ENCODE assay signal across 21 cellular contexts in the genomic region with DNA sequence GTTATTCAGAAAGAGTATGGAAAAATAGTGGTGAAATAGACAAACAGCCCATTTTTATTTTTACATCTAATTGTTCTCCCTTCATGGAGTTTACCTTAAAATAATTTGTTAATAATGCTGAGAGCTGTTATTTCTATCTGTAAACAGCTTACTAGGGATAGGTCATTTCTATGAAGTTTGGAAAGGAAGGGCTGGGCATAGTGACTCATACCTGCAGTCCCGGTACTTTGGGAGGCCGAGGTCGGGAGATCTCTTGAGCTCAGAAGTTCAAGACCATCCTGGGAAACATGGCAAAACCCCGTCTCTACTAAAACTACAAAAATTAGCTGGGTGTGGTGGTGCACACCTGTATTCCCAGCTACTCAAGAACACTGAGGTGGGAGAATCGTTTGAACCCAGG.
DNase-seq lines count a peak whose midpoint lies in the region; ATAC-seq, FAIRE-seq and TF ChIP-seq lines count a peak whose summit lies in the region.
"Had no signal": no experiment of that assay in that cellular context is flagged by ENCODE, and none has a peak within 500 bp of the region (broad histone marks: within the 10 kb centered on the region; RNA-seq: fewer than 3 reads in every experiment).

No MANE protein-coding gene starts in this region.

- no peaks in the 10 kb centered on the region for H3K27me3 Mint-ChIP-seq in activated naive CD4-positive, alpha-beta T cell treated with anti-CD3 and anti-CD28 coated beads, Interleukin-2, amount 10 ng/mL, durations not matched to agents 7 days and 5 days
- H3K27me3 Mint-ChIP-seq in activated naive CD4-positive, alpha-beta T cell treated with anti-CD3 and anti-CD28 coated beads for 36 hours (ENCODE audit: low read depth) = no peaks in the 10 kb centered on the region
- H3K27me3 Mint-ChIP-seq in astrocyte (ENCODE audit: low read depth, unreplicated experiment) = peaks cover 2% of the 10 kb centered on the region

- H3K4me1 Mint-ChIP-seq in activated naive CD4-positive, alpha-beta T cell treated with anti-CD3 and anti-CD28 coated beads, Interleukin-2, amount 10 ng/mL, durations not matched to agents 7 days and 5 days = peaks cover 67% of the 10 kb centered on the region
- peaks cover 37% of the 10 kb centered on the region for H3K4me1 Mint-ChIP-seq in activated naive CD4-positive, alpha-beta T cell treated with anti-CD3 and anti-CD28 coated beads for 36 hours (ENCODE audit: low read depth)
- H3K4me1 Mint-ChIP-seq in astrocyte (ENCODE audit: low read depth, unreplicated experiment) = peaks cover 20% of the 10 kb centered on the region
- H3K4me1 Mint-ChIP-seq in stimulated activated effector memory CD8-positive, alpha-beta T cell treated with anti-CD3 and anti-CD28 coated beads, Interleukin-12 subunit alpha, Interleukin-12 subunit beta, amount 100 ng/mL, for 72 hours = peaks cover 10% of the 10 kb centered on the region

- H3K27ac Mint-ChIP-seq in activated naive CD4-positive, alpha-beta T cell treated with anti-CD3 and anti-CD28 coated beads, Interleukin-2, amount 10 ng/mL, durations not matched to agents 7 days and 5 days = peak overlapping the region; percentile 89
- H3K27ac Mint-ChIP-seq in activated naive CD4-positive, alpha-beta T cell treated with anti-CD3 and anti-CD28 coated beads for 36 hours = no peak overlapping the region
- H3K27ac Mint-ChIP-seq in astrocyte (ENCODE audit: unreplicated experiment) = no peak overlapping the region
- peak overlapping the region; percentile 53 for H3K27ac Mint-ChIP-seq in stimulated activated effector memory CD8-positive, alpha-beta T cell treated with anti-CD3 and anti-CD28 coated beads, Interleukin-12 subunit alpha, Interleukin-12 subunit beta, amount 100 ng/mL, for 72 hours

- no peaks in the 10 kb centered on the region for H3F3A ChIP-seq in Loucy (ENCODE audit: low read depth)

- peak overlapping the region; percentile 45 for H3K4me3 Mint-ChIP-seq in activated naive CD4-positive, alpha-beta T cell treated with anti-CD3 and anti-CD28 coated beads, Interleukin-2, amount 10 ng/mL, durations not matched to agents 7 days and 5 days
- H3K4me3 Mint-ChIP-seq in activated naive CD4-positive, alpha-beta T cell treated with anti-CD3 and anti-CD28 coated beads for 36 hours = no peak overlapping the region
- no peak overlapping the region for H3K4me3 Mint-ChIP-seq in astrocyte (ENCODE audit: unreplicated experiment)
- H3K4me3 Mint-ChIP-seq in stimulated activated effector memory CD8-positive, alpha-beta T cell treated with anti-CD3 and anti-CD28 coated beads, Interleukin-12 subunit alpha, Interleukin-12 subunit beta, amount 100 ng/mL, for 72 hours = peak overlapping the region; percentile 1

- H3K9me3 Mint-ChIP-seq in activated naive CD4-positive, alpha-beta T cell treated with anti-CD3 and anti-CD28 coated beads, Interleukin-2, amount 10 ng/mL, durations not matched to agents 7 days and 5 days = peaks cover 26% of the 10 kb centered on the region
- peaks cover 6% of the 10 kb centered on the region for H3K9me3 Mint-ChIP-seq in activated naive CD4-positive, alpha-beta T cell treated with anti-CD3 and anti-CD28 coated beads for 36 hours
- H3K9me3 Mint-ChIP-seq in astrocyte (ENCODE audit: unreplicated experiment) = no peaks in the 10 kb centered on the region
- H3K9me3 Mint-ChIP-seq in stimulated activated effector memory CD8-positive, alpha-beta T cell treated with anti-CD3 and anti-CD28 coated beads, Interleukin-12 subunit alpha, Interleukin-12 subunit beta, amount 100 ng/mL, for 72 hours = peaks cover 9% of the 10 kb centered on the region

- H3K9ac ChIP-seq in Loucy (ENCODE audit: low read depth, low read length, poor library complexity, severe bottlenecking) = no peak overlapping the region
- no peak overlapping the region for H3K9ac ChIP-seq in astrocyte (ENCODE audit: low read length)

- H3K4me3 ChIP-seq in Loucy (ENCODE audit: low read length, poor library complexity, severe bottlenecking) (no peak overlapping the region), astrocyte (ENCODE audit: insufficient read depth, low read depth, low read length) (no peak overlapping the region)
- H3K4me3 ChIP-seq: MG63, mucosa of descending colon, SK-N-MC, smooth muscle cell, vagina had no signal

- intact Hi-C loops in activated naive CD4-positive, alpha-beta T cell treated with anti-CD3 and anti-CD28 coated beads for 36 hours (cut with micrococcal nuclease) = loop anchor here (2.0 to 5.0 kb wide), 3 partner anchors 40 to 670 kb away; no protein-coding TSS in a partner anchor

- DNase-seq in activated naive CD4-positive, alpha-beta T cell treated with anti-CD3 and anti-CD28 coated beads, Interleukin-2, amount 10 ng/mL, durations not matched to agents 7 days and 5 days = no peak
- DNase-seq in activated naive CD4-positive, alpha-beta T cell treated with anti-CD3 and anti-CD28 coated beads for 36 hours = no peak
- DNase-seq in astrocyte (ENCODE audit: low read depth) (no peak), NCI-H2227 (lab: John Stamatoyannopoulos, UW; ENCODE audit: unreplicated experiment) (no peak), NCI-H2171 treated with DMSO at 0.1 percent for 48 hours (lab: John Stamatoyannopoulos, UW) (no peak), germinal center (ENCODE audit: low spot score) (no peak)
- no peak for DNase-seq in stimulated activated effector memory CD8-positive, alpha-beta T cell treated with anti-CD3 and anti-CD28 coated beads, Interleukin-12 subunit alpha, Interleukin-12 subunit beta, amount 100 ng/mL, for 72 hours (ENCODE audit: low spot score in 2 of 2)
- DNase-seq: activated CD4-positive, CD25-positive, alpha-beta regulatory T cell treated with anti-CD3 and anti-CD28 coated beads, Interleukin-2, amount 50 U/mL, for 72 hours; amniotic stem cell; IMR-90; left ventricle myocardium superior; MG63; mucosa of descending colon; substantia nigra had no signal

- ATAC-seq in stimulated activated effector memory CD8-positive, alpha-beta T cell treated with anti-CD3 and anti-CD28 coated beads, Interleukin-12 subunit alpha, Interleukin-12 subunit beta, amount 100 ng/mL, for 72 hours = no peak
- ATAC-seq: left ventricle myocardium superior had no signal

- H3K9me2 ChIP-seq in Loucy (replicated peaks; ENCODE audit: low read depth, low read length) = no peaks in the 10 kb centered on the region

- H3K36me3 ChIP-seq in Loucy (ENCODE audit: insufficient read depth, low read length) = no peaks in the 10 kb centered on the region
- H3K36me3 ChIP-seq in astrocyte (ENCODE audit: insufficient read depth, low read length) = no peaks in the 10 kb centered on the region
- H3K36me3 ChIP-seq: MG63, neutrophil, vagina had no signal

- H4K20me1 ChIP-seq in Loucy (ENCODE audit: insufficient read depth, low read length, poor library complexity, severe bottlenecking) = no peaks in the 10 kb centered on the region
- no peaks in the 10 kb centered on the region for H4K20me1 ChIP-seq in astrocyte (ENCODE audit: insufficient read depth, low read length)

- no peaks in the 10 kb centered on the region for H3K9me3 ChIP-seq in Loucy (ENCODE audit: insufficient read depth, low read depth, low read length)
- no peaks in the 10 kb centered on the region for H3K9me3 ChIP-seq in astrocyte (ENCODE audit: insufficient read depth, low read depth, low read length)
- H3K9me3 ChIP-seq: MG63, mucosa of descending colon, neutrophil, vagina had no signal

- H3K36me3 Mint-ChIP-seq in activated naive CD4-positive, alpha-beta T cell treated with anti-CD3 and anti-CD28 coated beads, Interleukin-2, amount 10 ng/mL, durations not matched to agents 7 days and 5 days = peaks cover 41% of the 10 kb centered on the region
- H3K36me3 Mint-ChIP-seq in activated naive CD4-positive, alpha-beta T cell treated with anti-CD3 and anti-CD28 coated beads for 36 hours (ENCODE audit: low read depth) = peaks cover 4% of the 10 kb centered on the region
- no peaks in the 10 kb centered on the region for H3K36me3 Mint-ChIP-seq in astrocyte (ENCODE audit: low read depth, unreplicated experiment)
- no peaks in the 10 kb centered on the region for H3K36me3 Mint-ChIP-seq in stimulated activated effector memory CD8-positive, alpha-beta T cell treated with anti-CD3 and anti-CD28 coated beads, Interleukin-12 subunit alpha, Interleukin-12 subunit beta, amount 100 ng/mL, for 72 hours

- CTCF ChIA-PET in activated naive CD4-positive, alpha-beta T cell treated with anti-CD3 and anti-CD28 coated beads, Interleukin-2, amount 10 ng/mL, durations not matched to agents 7 days and 5 days (lab: Charles Lee) = interaction anchor here (0.5 kb wide), 1 partner anchor 63 kb away, joined by 3 read pairs; no protein-coding TSS in a partner anchor
- CTCF ChIA-PET in activated naive CD4-positive, alpha-beta T cell treated with anti-CD3 and anti-CD28 coated beads for 36 hours (lab: Charles Lee) = interaction anchor here (0.9 kb wide), 1 partner anchor 9 kb away, joined by 3 read pairs; no protein-coding TSS in a partner anchor

- H3K4me1 ChIP-seq in Loucy (ENCODE audit: insufficient read depth, low read length, poor library complexity, severe bottlenecking) (peaks cover 10% of the 10 kb centered on the region), astrocyte (ENCODE audit: insufficient read depth, low read length) (peaks cover 11% of the 10 kb centered on the region)
- H3K4me1 ChIP-seq: vagina had no signal

- H3K27me3 ChIP-seq in Loucy (ENCODE audit: insufficient read depth, low read length, poor library complexity, severe bottlenecking) (peaks cover 44% of the 10 kb centered on the region), astrocyte (ENCODE audit: insufficient read depth, low read length) (no peaks in the 10 kb centered on the region)
- H3K27me3 ChIP-seq: MG63, neutrophil, vagina had no signal

- H2AFZ ChIP-seq in Loucy (ENCODE audit: low read length) (no peak overlapping the region), astrocyte (ENCODE audit: low read depth, low read length) (no peak overlapping the region)

- H3K79me2 ChIP-seq in Loucy (ENCODE audit: insufficient read depth, low read length) = no peaks in the 10 kb centered on the region
- H3K79me2 ChIP-seq in astrocyte (ENCODE audit: insufficient read depth, low read length) = no peaks in the 10 kb centered on the region

- H3K27ac ChIP-seq in astrocyte (ENCODE audit: low read depth, low read length) = no peak overlapping the region
- H3K27ac ChIP-seq: HL-60, neutrophil, SK-N-MC, vagina had no signal

- H3K4me2 ChIP-seq in Loucy (ENCODE audit: low read depth, low read length, poor library complexity, severe bottlenecking) (peak overlapping the region; percentile 53), astrocyte (ENCODE audit: low read length) (peak overlapping the region; percentile 24)
- H3K4me2 ChIP-seq: smooth muscle cell had no signal

- no peak for TF ChIP-seq CTCF in Loucy (conservative IDR thresholded peaks at IDR 0.05; ENCODE audit: low read length)
- TF ChIP-seq CTCF in astrocyte (IDR thresholded peaks at IDR 0.05; ENCODE audit: insufficient read depth, low read depth, low read length) = no peak

- FAIRE-seq in astrocyte (lab: Jason Lieb, UNC) = no peak
- FAIRE-seq: RCC 7860 had no signal

Comparison
In these comparisons a context has a peak if more than half of its experiments do, and no peak if none do; other contexts are left out.
1. H3K27ac Mint-ChIP-seq: peak in activated naive CD4-positive, alpha-beta T cell treated with anti-CD3 and anti-CD28 coated beads, Interleukin-2, amount 10 ng/mL, durations not matched to agents 7 days and 5 days (single experiment) and stimulated activated effector memory CD8-positive, alpha-beta T cell treated with anti-CD3 and anti-CD28 coated beads, Interleukin-12 subunit alpha, Interleukin-12 subunit beta, amount 100 ng/mL, for 72 hours (single experiment); none in activated naive CD4-positive, alpha-beta T cell treated with anti-CD3 and anti-CD28 coated beads for 36 hours (single experiment) and astrocyte (single experiment).
2. H3K4me3 Mint-ChIP-seq: peak in activated naive CD4-positive, alpha-beta T cell treated with anti-CD3 and anti-CD28 coated beads, Interleukin-2, amount 10 ng/mL, durations not matched to agents 7 days and 5 days (single experiment) and stimulated activated effector memory CD8-positive, alpha-beta T cell treated with anti-CD3 and anti-CD28 coated beads, Interleukin-12 subunit alpha, Interleukin-12 subunit beta, amount 100 ng/mL, for 72 hours (single experiment); none in activated naive CD4-positive, alpha-beta T cell treated with anti-CD3 and anti-CD28 coated beads for 36 hours (single experiment) and astrocyte (single experiment).